Comparison of ENCODE assay signal across 13 cellular contexts in genomic region chr3:67605377-67605776, GRCh38. TPM values are rescaled to one million over a fixed set of nuclear protein-coding genes. Genes with fewer than 3 reads are reported as not detected.
DNase-seq lines count a peak whose midpoint lies in the region; ATAC-seq and TF ChIP-seq lines count a peak whose summit lies in the region.
"Had no signal": no experiment of that assay in that cellular context is flagged by ENCODE, and none has a peak within 500 bp of the region (broad histone marks: within the 10 kb centered on the region; RNA-seq: fewer than 3 reads in every experiment).

No MANE protein-coding gene starts in this region.

- H2BK5ac ChIP-seq in IMR-90 (ENCODE audit: low read depth, low read length, poor library complexity, severe bottlenecking), result peak overlapping the region; percentile 67

- TF ChIP-seq CTCF in Caco-2 (IDR thresholded peaks at IDR 0.05; ENCODE audit: insufficient read depth in 1 of 2, low read depth in 1 of 2, low read length in 1 of 2, severe bottlenecking in 1 of 2, unreplicated experiment in 1 of 2) (peak in 1 of 2 experiments; percentile 20), IMR-90 (conservative IDR thresholded peaks at IDR 0.05; ENCODE audit: low read depth, low read length) (peak; percentile 57), chondrocyte (IDR thresholded peaks at IDR 0.05) (peak; percentile 69)

- no peak overlapping the region for H3K23ac ChIP-seq in IMR-90 (ENCODE audit: low read depth, low read length)

- in situ Hi-C loops in IMR-90 (cut with MboI; ENCODE audit: low sequenced_read_pairs), result loop anchor here (10.0 kb wide), 1 partner anchor 221 kb away; no protein-coding TSS in a partner anchor

- no peak overlapping the region for H2BK120ac ChIP-seq in IMR-90 (ENCODE audit: low read depth, low read length)

- no peaks in the 10 kb centered on the region for H3K27me3 Mint-ChIP-seq in Caco-2 (ENCODE audit: insufficient read depth, unreplicated experiment)
- H3K27me3 Mint-ChIP-seq in chondrocyte (ENCODE audit: low read depth), result no peaks in the 10 kb centered on the region
- H3K27me3 Mint-ChIP-seq in naive thymus-derived CD4-positive, alpha-beta T cell, result no peaks in the 10 kb centered on the region

- H3K9me3 Mint-ChIP-seq in Caco-2 (ENCODE audit: unreplicated experiment) (no peaks in the 10 kb centered on the region), chondrocyte (ENCODE audit: low read depth) (peaks cover 9% of the 10 kb centered on the region)
- H3K9me3 Mint-ChIP-seq in naive thymus-derived CD4-positive, alpha-beta T cell, result peaks cover 0 to 11% (median 3%) of the 10 kb centered on the region in 11 donors

- no peak overlapping the region for H2BK20ac ChIP-seq in IMR-90 (ENCODE audit: low read depth, low read length)

- no peak overlapping the region for H3K18ac ChIP-seq in IMR-90 (ENCODE audit: low read depth, low read length)

- BruUV-seq in Caco-2 (replicated peaks; lab: Mats Ljungman, UMichigan), result no TSS peak
- no TSS peak for BruUV-seq in IMR-90 (replicated peaks; lab: Mats Ljungman, UMichigan)

- H3K56ac ChIP-seq in IMR-90 (ENCODE audit: extremely low read depth, insufficient read depth, low read length), result no peak overlapping the region

- POLR2A ChIA-PET in Caco-2 (lab: Charles Lee), result no interaction called here
- POLR2A ChIA-PET in IMR-90 (lab: Charles Lee; ENCODE audit: unreplicated experiment), result no interaction called here
- POLR2A ChIA-PET in naive thymus-derived CD4-positive, alpha-beta T cell (lab: Charles Lee), result interaction anchor here (1.0 kb wide), 1 partner anchor 49 kb away, joined by 4 read pairs; no protein-coding TSS in a partner anchor

- no CpG with 5 or more reads among the region's 1 CpG for WGBS in IMR-90 (ENCODE audit: extremely low coverage in 2 of 2, insufficient read length in 1 of 2), 2 experiments

- no peak overlapping the region for H2AK9ac ChIP-seq in IMR-90 (replicated peaks; ENCODE audit: low read depth, low read length, poor library complexity)

- H3K14ac ChIP-seq in IMR-90 (replicated peaks; ENCODE audit: low read depth, low read length), result no peak overlapping the region

- peaks cover 2% of the 10 kb centered on the region; the same call in 1 of the 2 replicates for H3K36me3 ChIP-seq in Caco-2 (ENCODE audit: control insufficient read depth, insufficient read depth, low read length)
- H3K36me3 ChIP-seq in IMR-90 (ENCODE audit: control insufficient read depth, insufficient read depth, low read length), result peaks cover 11% of the 10 kb centered on the region
- peaks cover 6 to 29% (median 19%) of the 10 kb centered on the region in 3 experiments for H3K36me3 ChIP-seq in naive thymus-derived CD4-positive, alpha-beta T cell (ENCODE audit: control insufficient read depth in 2 of 3, insufficient read depth in 3 of 3, low read length in 3 of 3)

- H3K4me1 ChIP-seq in Caco-2 (peaks cover 9% of the 10 kb centered on the region; the same call in 1 of the 2 replicates), IMR-90 (ENCODE audit: control insufficient read depth, insufficient read depth, low read length) (no peaks in the 10 kb centered on the region; the same call in 1 of the 2 replicates)
- H3K4me1 ChIP-seq in naive thymus-derived CD4-positive, alpha-beta T cell (ENCODE audit: control insufficient read depth in 2 of 2, insufficient read depth in 2 of 2, low read length in 2 of 2), result peaks cover 16 to 45% of the 10 kb centered on the region in 2 donors

- no peak overlapping the region for H2AK5ac ChIP-seq in IMR-90 (ENCODE audit: low read depth, low read length)

- H3K4me2 ChIP-seq in IMR-90 (ENCODE audit: low read depth, low read length), result peak overlapping the region; percentile 20; the same call in 1 of the 2 replicates

- no peak overlapping the region for H3K4ac ChIP-seq in IMR-90 (ENCODE audit: low read depth, low read length)

- peaks cover 5% of the 10 kb centered on the region; the same call in 1 of the 2 replicates for H3K9me1 ChIP-seq in IMR-90 (ENCODE audit: insufficient read depth, low read length)

- H3K27ac Mint-ChIP-seq in Caco-2 (ENCODE audit: unreplicated experiment) (peak overlapping the region; percentile 55), chondrocyte (ENCODE audit: unreplicated experiment) (no peak overlapping the region)
- H3K27ac Mint-ChIP-seq in naive thymus-derived CD4-positive, alpha-beta T cell, result peak overlapping the region in 8 of 9 donors; percentile 21 to 85 (median 72)

- no peak overlapping the region for H4K8ac ChIP-seq in IMR-90 (ENCODE audit: low read depth in 2 of 2, low read length in 2 of 2)

- H3K4me3 Mint-ChIP-seq in Caco-2 (ENCODE audit: unreplicated experiment) (peak overlapping the region; percentile 33), chondrocyte (ENCODE audit: unreplicated experiment) (no peak overlapping the region)
- peak overlapping the region in 8 of 10 donors; percentile 4 to 65 (median 44) for H3K4me3 Mint-ChIP-seq in naive thymus-derived CD4-positive, alpha-beta T cell

- H3K4me3 ChIP-seq in Caco-2 (ENCODE audit: low read depth, low read length), result no peak overlapping the region
- H3K4me3 ChIP-seq in IMR-90 (ENCODE audit: insufficient read depth, low read depth, low read length), result no peak overlapping the region
- no peak overlapping the region for H3K4me3 ChIP-seq in naive thymus-derived CD4-positive, alpha-beta T cell (ENCODE audit: low read length)
- H3K4me3 ChIP-seq: dorsolateral prefrontal cortex, lower lobe of right lung had no signal

- no peak overlapping the region for H4K5ac ChIP-seq in IMR-90 (ENCODE audit: low read depth, low read length)

- intact Hi-C loops in Caco-2 (cut with micrococcal nuclease; ENCODE audit: unreplicated experiment), result loop anchor here (1.0 kb wide), 2 partner anchors 76 to 224 kb away; no protein-coding TSS in a partner anchor
- intact Hi-C loops in IMR-90 (cut with micrococcal nuclease), result loop anchor here (1.0 to 10.0 kb wide), 4 partner anchors 30 to 498 kb away; no protein-coding TSS in a partner anchor
- intact Hi-C loops in naive thymus-derived CD4-positive, alpha-beta T cell (cut with micrococcal nuclease), result no loop called here

- peak; percentile 95 for ATAC-seq in IMR-90 (ENCODE audit: low read depth)
- ATAC-seq in naive thymus-derived CD4-positive, alpha-beta T cell, result no peak
- ATAC-seq in GM21717 (IDR thresholded peaks at IDR 0.05; ENCODE audit: unreplicated experiment), result no peak
- ATAC-seq: lower lobe of right lung had no signal

- no peaks in the 10 kb centered on the region for H4K20me1 ChIP-seq in IMR-90 (ENCODE audit: insufficient read depth, low read length)

- H2AFZ ChIP-seq in IMR-90 (replicated peaks; ENCODE audit: low read length, poor library complexity), result no peak overlapping the region

- dilution Hi-C loops in IMR-90 (cut with HindIII; ENCODE audit: low sequenced_read_pairs, unreplicated experiment), result no loop called here

- H3K9ac ChIP-seq in IMR-90 (ENCODE audit: low read depth, low read length), result no peak overlapping the region

- no peak overlapping the region for H3K27ac ChIP-seq in IMR-90 (ENCODE audit: insufficient read depth, low read length)
- peak overlapping the region; percentile 23 for H3K27ac ChIP-seq in naive thymus-derived CD4-positive, alpha-beta T cell (ENCODE audit: low read depth, low read length)
- H3K27ac ChIP-seq: dorsolateral prefrontal cortex, lower lobe of right lung had no signal

- CTCF ChIA-PET in Caco-2 (lab: Charles Lee), result interaction anchor here (0.8 to 1.0 kb wide), 2 partner anchors 76 to 109 kb away, joined by 3 to 5 read pairs; no protein-coding TSS in a partner anchor
- CTCF ChIA-PET in IMR-90 (lab: Yijun Ruan, JAX), result interaction anchor here (0.6 to 1.5 kb wide), 6 partner anchors 13 to 667 kb away, joined by 3 to 4 read pairs (median 3); no protein-coding TSS in a partner anchor
- CTCF ChIA-PET in naive thymus-derived CD4-positive, alpha-beta T cell (lab: Charles Lee), result no interaction called here

- H3K36me3 Mint-ChIP-seq in Caco-2 (ENCODE audit: insufficient read depth, unreplicated experiment), result peaks cover 12% of the 10 kb centered on the region
- H3K36me3 Mint-ChIP-seq in chondrocyte (ENCODE audit: low read depth), result peaks cover 11% of the 10 kb centered on the region
- peaks cover 20 to 52% (median 45%) of the 10 kb centered on the region in 5 donors for H3K36me3 Mint-ChIP-seq in naive thymus-derived CD4-positive, alpha-beta T cell

- TF ChIP-seq RAD21 in IMR-90 (IDR thresholded peaks at IDR 0.05; ENCODE audit: low read length), result peak; percentile 54

- H3K4me1 Mint-ChIP-seq in Caco-2 (ENCODE audit: low read depth, unreplicated experiment) (peaks cover 20% of the 10 kb centered on the region), chondrocyte (ENCODE audit: low read depth) (peaks cover 23% of the 10 kb centered on the region)
- peaks cover 36 to 83% (median 63%) of the 10 kb centered on the region in 7 donors for H3K4me1 Mint-ChIP-seq in naive thymus-derived CD4-positive, alpha-beta T cell

- peaks cover 13 to 15% of the 10 kb centered on the region in 2 experiments for H3K79me1 ChIP-seq in IMR-90 (ENCODE audit: low read depth in 1 of 2, low read length in 2 of 2)

- DNase-seq in Caco-2, result peak in 1 of 2 experiments; percentile 18
- DNase-seq in IMR-90, result peak; percentile 83
- no peak for DNase-seq in chondrocyte (ENCODE audit: low spot score)
- DNase-seq in naive thymus-derived CD4-positive, alpha-beta T cell, result no peak
- DNase-seq in NCI-H1048 (lab: John Stamatoyannopoulos, UW), result no peak
- no peak for DNase-seq in anterior cingulate cortex (lab: John Stamatoyannopoulos, UW)
- DNase-seq in NCI-H2171 (lab: John Stamatoyannopoulos, UW), result no peak
- DNase-seq: activated CD4-positive, alpha-beta T cell treated with anti-CD3 and anti-CD28 coated beads, Interleukin-2, amount 50 U/mL, for 4 hours; dorsolateral prefrontal cortex; Kasumi-1; lower lobe of right lung; stimulated activated CD4-positive, alpha-beta T cell treated with anti-CD3 and anti-CD28 coated beads, Interleukin-2, amount 100 ng/mL, for 24 hours had no signal

- H3K27me3 ChIP-seq in Caco-2 (replicated peaks; ENCODE audit: control insufficient read depth, insufficient read depth, low read length) (no peaks in the 10 kb centered on the region), IMR-90 (ENCODE audit: control insufficient read depth, insufficient read depth, low read length) (no peaks in the 10 kb centered on the region)
- no peaks in the 10 kb centered on the region for H3K27me3 ChIP-seq in naive thymus-derived CD4-positive, alpha-beta T cell (ENCODE audit: control insufficient read depth in 2 of 2, insufficient read depth in 2 of 2, low read length in 2 of 2)
- H3K27me3 ChIP-seq: dorsolateral prefrontal cortex had no signal

- no peaks in the 10 kb centered on the region for H3K9me3 ChIP-seq in Caco-2
- no peaks in the 10 kb centered on the region for H3K9me3 ChIP-seq in IMR-90 (ENCODE audit: control insufficient read depth, insufficient read depth, low read length)
- H3K9me3 ChIP-seq in naive thymus-derived CD4-positive, alpha-beta T cell (ENCODE audit: control insufficient read depth in 2 of 3, low read length in 3 of 3), result peaks cover 0 to 3% (median 0%) of the 10 kb centered on the region in 3 experiments
- H3K9me3 ChIP-seq: lower lobe of right lung had no signal

- no peak overlapping the region for H2BK15ac ChIP-seq in IMR-90 (ENCODE audit: low read depth, low read length)

- TF ChIP-seq POLR2A in IMR-90 (IDR thresholded peaks at IDR 0.05; ENCODE audit: low read depth, low read length), result no peak

- H4K91ac ChIP-seq in IMR-90 (ENCODE audit: insufficient read depth, low read depth, low read length), result no peak overlapping the region

RNA-seq across cellular contexts. Expression of gene SUCLG2, which starts 49.0 kb away (rescaled TPM):
- 50.3 and 53.5 TPM in 2 replicates for total RNA-seq in Caco-2 (2022)
- total RNA-seq in IMR-90 (2012; rRNA removed), result 34.6 and 45.5 TPM in 2 replicates
- polyA plus RNA-seq in IMR-90 (2012; rRNA removed), result 21.4 and 26.8 TPM in 2 replicates
- polyA plus RNA-seq in IMR-90 (2012; cell fraction: cytosol; rRNA removed), result 5.3 TPM in 2 replicates
- 1.3 and 8.4 TPM in 2 replicates for polyA plus RNA-seq in IMR-90 (2012; cell fraction: nucleus; rRNA removed; ENCODE audit: low replicate concordance)
- total RNA-seq in chondrocyte, result 22.0 to 28.0 TPM (median 24.3 TPM) in 3 replicates
- 10 to 100 TPM; 49.7 to 75.9 (median 61.4) TPM for total RNA-seq in naive thymus-derived CD4-positive, alpha-beta T cell
- 10 to 100 TPM; 88.5 to 97.9 TPM for polyA plus RNA-seq in naive thymus-derived CD4-positive, alpha-beta T cell

Comparison
In these comparisons a context has a peak if more than half of its experiments do, and no peak if none do; other contexts are left out.
1. intact Hi-C loops: an anchor here in Caco-2 (1.0 kb wide) and IMR-90 (1.0 to 10.0 kb wide); none called in naive thymus-derived CD4-positive, alpha-beta T cell.